33 cellular contexts compared by ENCODE assay signal in the genomic region with DNA sequence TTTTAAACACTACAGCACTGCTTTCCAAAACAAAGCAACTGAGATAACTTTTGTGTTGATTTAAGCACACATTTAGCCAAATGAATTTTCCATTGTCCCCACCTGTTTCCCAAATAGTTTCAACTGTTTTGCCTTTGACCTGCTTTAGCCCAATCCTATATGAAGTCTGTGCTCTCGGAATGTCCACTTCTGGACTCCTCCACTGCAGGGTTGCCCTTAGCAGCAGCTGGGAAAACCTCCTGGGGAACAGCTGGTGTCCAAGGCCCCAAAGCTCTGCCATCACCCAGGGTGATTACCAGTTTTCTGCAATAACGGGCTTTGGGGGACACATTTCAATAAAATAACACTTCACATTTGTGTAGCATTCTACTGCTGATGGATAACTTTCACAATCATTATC. TPM values are rescaled to one million over a fixed set of nuclear protein-coding genes. Genes with fewer than 3 reads are reported as not detected.
"Had no signal": no experiment of that assay in that cellular context is flagged by ENCODE, and none has a peak within 500 bp of the region (broad histone marks: within the 10 kb centered on the region; RNA-seq: fewer than 3 reads in every experiment).

No MANE protein-coding gene starts in this region.

- H3K4me1 ChIP-seq: heart left ventricle, lower lobe of right lung, spleen, tibial nerve, uterus had no signal

- H3K9me3 ChIP-seq: heart left ventricle, lower lobe of right lung, ovary, spleen, tibial nerve, uterus had no signal

- H3K4me1 Mint-ChIP-seq: natural killer cell; stimulated activated effector memory CD8-positive, alpha-beta T cell treated with anti-CD3 and anti-CD28 coated beads, Interleukin-12 subunit alpha, Interleukin-12 subunit beta, amount 100 ng/mL, for 72 hours; stimulated activated naive CD8-positive, alpha-beta T cell treated with anti-CD3 and anti-CD28 coated beads, Interleukin-15, amount 100 ng/mL, for 72 hours had no signal

- H3K36me3 Mint-ChIP-seq: mesothelial cell of epicardium; natural killer cell; stimulated activated effector memory CD8-positive, alpha-beta T cell treated with anti-CD3 and anti-CD28 coated beads, Interleukin-12 subunit alpha, Interleukin-12 subunit beta, amount 100 ng/mL, for 72 hours; type B pancreatic cell had no signal

- H3K4me3 Mint-ChIP-seq: mesothelial cell of epicardium; natural killer cell; stimulated activated effector memory CD8-positive, alpha-beta T cell treated with anti-CD3 and anti-CD28 coated beads, Interleukin-12 subunit alpha, Interleukin-12 subunit beta, amount 100 ng/mL, for 72 hours; stimulated activated naive CD8-positive, alpha-beta T cell treated with anti-CD3 and anti-CD28 coated beads, Interleukin-15, amount 100 ng/mL, for 72 hours; type B pancreatic cell had no signal

- H3K4me3 ChIP-seq: heart left ventricle, lower lobe of right lung, ovary, spleen, tibial nerve, uterus had no signal

- H3K27ac Mint-ChIP-seq: mesothelial cell of epicardium; natural killer cell; progenitor cell of endocrine pancreas; stimulated activated effector memory CD8-positive, alpha-beta T cell treated with anti-CD3 and anti-CD28 coated beads, Interleukin-12 subunit alpha, Interleukin-12 subunit beta, amount 100 ng/mL, for 72 hours; stimulated activated naive CD8-positive, alpha-beta T cell treated with anti-CD3 and anti-CD28 coated beads, Interleukin-15, amount 100 ng/mL, for 72 hours; type B pancreatic cell had no signal

- H3K27ac ChIP-seq: heart left ventricle, lower lobe of right lung, ovary, spleen, tibial nerve, uterus had no signal

- ATAC-seq: heart left ventricle; left cardiac atrium; left lobe of liver; left ventricle myocardium superior; lower lobe of right lung; natural killer cell; right cardiac atrium; sciatic nerve; stimulated activated effector memory CD8-positive, alpha-beta T cell treated with anti-CD3 and anti-CD28 coated beads, Interleukin-12 subunit alpha, Interleukin-12 subunit beta, amount 100 ng/mL, for 72 hours; stimulated activated naive CD8-positive, alpha-beta T cell treated with anti-CD3 and anti-CD28 coated beads, Interleukin-15, amount 100 ng/mL, for 72 hours had no signal

- H3K9me3 Mint-ChIP-seq: natural killer cell; stimulated activated effector memory CD8-positive, alpha-beta T cell treated with anti-CD3 and anti-CD28 coated beads, Interleukin-12 subunit alpha, Interleukin-12 subunit beta, amount 100 ng/mL, for 72 hours; stimulated activated naive CD8-positive, alpha-beta T cell treated with anti-CD3 and anti-CD28 coated beads, Interleukin-15, amount 100 ng/mL, for 72 hours; type B pancreatic cell had no signal

- FAIRE-seq: small intestine had no signal

- DNase-seq: heart left ventricle; hypothalamus; islet precursor cell; kidney glomerular epithelial cell; left cardiac atrium; left ventricle myocardium superior; lower lobe of right lung; mammary epithelial cell; mesendoderm; natural killer cell; ovary; retina; right cardiac atrium; small intestine; spleen; stimulated activated CD4-positive, alpha-beta T cell treated with anti-CD3 and anti-CD28 coated beads, Interleukin-4, amount 100 ng/mL, for 24 hours; stimulated activated naive CD4-positive, alpha-beta T cell treated with Interleukin-2 at 50 U/mL for 16 hours; stimulated activated naive CD8-positive, alpha-beta T cell treated with anti-CD3 and anti-CD28 coated beads, Interleukin-15, amount 100 ng/mL, for 72 hours; substantia nigra; uterus had no signal

- H3K27me3 ChIP-seq: ovary, spleen, uterus had no signal

- H3K36me3 ChIP-seq: heart left ventricle, lower lobe of right lung, ovary, spleen, tibial nerve, uterus had no signal

RNA-seq across cellular contexts. Expression of a gene that starts 44.9 kb away (rescaled TPM):
- total RNA-seq: left cardiac atrium, left ventricle myocardium superior, natural killer cell, spleen had no signal
- polyA plus RNA-seq: heart left ventricle, neural cell, spleen had no signal

RNA-seq across cellular contexts. Expression of a gene that starts 53.8 kb away (rescaled TPM):
- total RNA-seq: glomerular endothelial cell, heart left ventricle, left cardiac atrium, left lobe of liver, left ventricle myocardium superior, lower lobe of right lung, mammary epithelial cell, mesothelial cell of epicardium, mononuclear cell, natural killer cell, omental fat pad, ovary, progenitor cell of endocrine pancreas, right cardiac atrium, sciatic nerve, spleen, temporal lobe, tibial nerve, ureter had no signal
- polyA plus RNA-seq: heart left ventricle, mammary epithelial cell, neural cell, ovary, right cardiac atrium, spleen had no signal
